In genomic region chr9:133579601-133580415, GRCh38 we compare ENCODE assay signal across 25 cellular contexts. TPM values are rescaled to one million over a fixed set of nuclear protein-coding genes. Genes with fewer than 3 reads are reported as not detected.
"Had no signal": no experiment of that assay in that cellular context is flagged by ENCODE, and none has a peak within 500 bp of the region (broad histone marks: within the 10 kb centered on the region; RNA-seq: fewer than 3 reads in every experiment).

No MANE protein-coding gene starts in this region.

- H3K27me3 ChIP-seq: colonic mucosa, ovary, right lobe of liver, uterus had no signal

- DNase-seq: activated CD4-positive, alpha-beta T cell treated with anti-CD3 and anti-CD28 coated beads, Interleukin-2, amount 10 ng/mL, durations not matched to agents 7 days and 5 days; activated CD8-positive, alpha-beta T cell treated with anti-CD3 and anti-CD28 coated beads, Interleukin-2, amount 10 ng/mL, durations not matched to agents 7 days and 5 days; activated effector memory CD4-positive, alpha-beta T cell treated with Interleukin-2 at 50 U/mL for 16 hours; activated naive CD4-positive, alpha-beta T cell treated with anti-CD3 and anti-CD28 coated beads, Interleukin-2, amount 10 ng/mL, durations not matched to agents 7 days and 5 days; activated naive CD8-positive, alpha-beta T cell treated with anti-CD3 and anti-CD28 coated beads, Interleukin-2, amount 50 U/mL, for 24 hours; activated T-cell treated with anti-CD3 and anti-CD28 coated beads, Interleukin-2, amount 50 U/mL, for 4 hours; aorta; colonic mucosa; erythroblast; kidney; psoas muscle; right lobe of liver; small intestine; stimulated activated CD4-positive, alpha-beta T cell treated with anti-CD3 and anti-CD28 coated beads, Interleukin-4, amount 100 ng/mL, for 24 hours; uterus had no signal

- H3K36me3 ChIP-seq: colonic mucosa, left lung, ovary, right lobe of liver, tibial nerve, uterus had no signal

- H3K36me3 Mint-ChIP-seq: activated naive CD4-positive, alpha-beta T cell treated with anti-CD3 and anti-CD28 coated beads, Interleukin-2, amount 10 ng/mL, durations not matched to agents 7 days and 5 days; stimulated activated effector memory CD8-positive, alpha-beta T cell treated with anti-CD3 and anti-CD28 coated beads, Interleukin-12 subunit alpha, Interleukin-12 subunit beta, amount 100 ng/mL, for 72 hours had no signal

- H3K4me3 ChIP-seq: colonic mucosa, left lung, ovary, psoas muscle, right lobe of liver, tibial nerve, uterus had no signal

- H3K27ac Mint-ChIP-seq: activated CD4-positive, alpha-beta T cell treated with anti-CD3 and anti-CD28 coated beads, Interleukin-2, amount 10 ng/mL, durations not matched to agents 7 days and 5 days; activated CD8-positive, alpha-beta T cell treated with anti-CD3 and anti-CD28 coated beads, Interleukin-2, amount 10 ng/mL, durations not matched to agents 7 days and 5 days; activated naive CD4-positive, alpha-beta T cell treated with anti-CD3 and anti-CD28 coated beads, Interleukin-2, amount 10 ng/mL, durations not matched to agents 7 days and 5 days; activated naive CD8-positive, alpha-beta T cell treated with anti-CD3 and anti-CD28 coated beads, Interleukin-2, amount 50 U/mL, for 24 hours; stimulated activated effector memory CD8-positive, alpha-beta T cell treated with anti-CD3 and anti-CD28 coated beads, Interleukin-12 subunit alpha, Interleukin-12 subunit beta, amount 100 ng/mL, for 72 hours; T-helper 1 cell treated with Interleukin-12 subunit alpha and Interleukin-12 subunit beta and Interleukin-4 antibody, amounts not matched to agents 30 μg/mL and 1 μg/mL, for 36 hours had no signal

- H3K27ac ChIP-seq: colonic mucosa, left lung, psoas muscle, right lobe of liver, tibial nerve, uterus had no signal

- H3K4me1 ChIP-seq: right lobe of liver, uterus had no signal

- ATAC-seq: activated CD4-positive, CD25-positive, alpha-beta regulatory T cell treated with anti-CD3 and anti-CD28 coated beads, Interleukin-2, amount 50 U/mL, for 24 hours; activated CD8-positive, alpha-beta T cell treated with anti-CD3 and anti-CD28 coated beads, Interleukin-2, amount 10 ng/mL, durations not matched to agents 7 days and 5 days; activated naive CD8-positive, alpha-beta T cell treated with anti-CD3 and anti-CD28 coated beads, Interleukin-2, amount 50 U/mL, for 24 hours; left lung; psoas muscle; right lobe of liver; stimulated activated effector memory CD8-positive, alpha-beta T cell treated with anti-CD3 and anti-CD28 coated beads, Interleukin-12 subunit alpha, Interleukin-12 subunit beta, amount 100 ng/mL, for 72 hours had no signal

- H3K9me3 Mint-ChIP-seq: activated CD4-positive, alpha-beta T cell treated with anti-CD3 and anti-CD28 coated beads, Interleukin-2, amount 10 ng/mL, durations not matched to agents 7 days and 5 days; activated naive CD4-positive, alpha-beta T cell treated with anti-CD3 and anti-CD28 coated beads, Interleukin-2, amount 10 ng/mL, durations not matched to agents 7 days and 5 days; activated naive CD8-positive, alpha-beta T cell treated with anti-CD3 and anti-CD28 coated beads, Interleukin-2, amount 50 U/mL, for 24 hours; activated T-cell treated with anti-CD3 and anti-CD28 coated beads, Interleukin-2, amount 50 U/mL, for 4 hours; central memory CD8-positive, alpha-beta T cell; stimulated activated effector memory CD8-positive, alpha-beta T cell treated with anti-CD3 and anti-CD28 coated beads, Interleukin-12 subunit alpha, Interleukin-12 subunit beta, amount 100 ng/mL, for 72 hours; T-helper 1 cell treated with Interleukin-12 subunit alpha and Interleukin-12 subunit beta and Interleukin-4 antibody, amounts not matched to agents 30 μg/mL and 1 μg/mL, for 36 hours had no signal

- H3K9me3 ChIP-seq: colonic mucosa, left lung, ovary, psoas muscle, right lobe of liver, tibial nerve, uterus had no signal

- H3K4me3 Mint-ChIP-seq: activated CD4-positive, alpha-beta T cell treated with anti-CD3 and anti-CD28 coated beads, Interleukin-2, amount 10 ng/mL, durations not matched to agents 7 days and 5 days; activated CD8-positive, alpha-beta T cell treated with anti-CD3 and anti-CD28 coated beads, Interleukin-2, amount 10 ng/mL, durations not matched to agents 7 days and 5 days; activated naive CD4-positive, alpha-beta T cell treated with anti-CD3 and anti-CD28 coated beads, Interleukin-2, amount 10 ng/mL, durations not matched to agents 7 days and 5 days; activated naive CD8-positive, alpha-beta T cell treated with anti-CD3 and anti-CD28 coated beads, Interleukin-2, amount 50 U/mL, for 24 hours; activated T-cell treated with anti-CD3 and anti-CD28 coated beads, Interleukin-2, amount 50 U/mL, for 4 hours; central memory CD8-positive, alpha-beta T cell; stimulated activated effector memory CD8-positive, alpha-beta T cell treated with anti-CD3 and anti-CD28 coated beads, Interleukin-12 subunit alpha, Interleukin-12 subunit beta, amount 100 ng/mL, for 72 hours; T-helper 1 cell treated with Interleukin-12 subunit alpha and Interleukin-12 subunit beta and Interleukin-4 antibody, amounts not matched to agents 30 μg/mL and 1 μg/mL, for 36 hours had no signal

RNA-seq across cellular contexts. Expression of gene FAM163B, which starts 29.4 kb away (rescaled TPM):
- total RNA-seq: activated CD4-positive, alpha-beta T cell treated with anti-CD3 and anti-CD28 coated beads, Interleukin-2, amount 10 ng/mL, durations not matched to agents 7 days and 5 days; activated CD8-positive, alpha-beta T cell treated with anti-CD3 and anti-CD28 coated beads, Interleukin-2, amount 10 ng/mL, durations not matched to agents 7 days and 5 days; activated T-cell treated with anti-CD3 and anti-CD28 coated beads, Interleukin-2, amount 50 U/mL, for 4 hours; aorta; mononuclear cell; psoas muscle; subcutaneous adipose tissue; uterus had no signal
- polyA plus RNA-seq: aorta, psoas muscle had no signal

RNA-seq across cellular contexts. Expression of gene ADAMTSL2, which starts 45.3 kb away (rescaled TPM):
- total RNA-seq: activated CD4-positive, alpha-beta T cell treated with anti-CD3 and anti-CD28 coated beads, Interleukin-2, amount 10 ng/mL, durations not matched to agents 7 days and 5 days; activated CD8-positive, alpha-beta T cell treated with anti-CD3 and anti-CD28 coated beads, Interleukin-2, amount 10 ng/mL, durations not matched to agents 7 days and 5 days had no signal

RNA-seq across cellular contexts. Expression of gene MYMK, which starts 55.0 kb away (rescaled TPM):
- total RNA-seq: activated CD4-positive, alpha-beta T cell treated with anti-CD3 and anti-CD28 coated beads, Interleukin-2, amount 10 ng/mL, durations not matched to agents 7 days and 5 days; activated CD8-positive, alpha-beta T cell treated with anti-CD3 and anti-CD28 coated beads, Interleukin-2, amount 10 ng/mL, durations not matched to agents 7 days and 5 days; activated T-cell treated with anti-CD3 and anti-CD28 coated beads, Interleukin-2, amount 50 U/mL, for 4 hours; aorta; colonic mucosa; frontal cortex; kidney; left lung; mononuclear cell; ovary; right lobe of liver; subcutaneous adipose tissue; uterus had no signal
- polyA plus RNA-seq: aorta, ovary, small intestine had no signal

RNA-seq across cellular contexts. Expression of gene DBH, which starts 56.4 kb away (rescaled TPM):
- total RNA-seq: activated CD4-positive, alpha-beta T cell treated with anti-CD3 and anti-CD28 coated beads, Interleukin-2, amount 10 ng/mL, durations not matched to agents 7 days and 5 days; activated CD8-positive, alpha-beta T cell treated with anti-CD3 and anti-CD28 coated beads, Interleukin-2, amount 10 ng/mL, durations not matched to agents 7 days and 5 days; activated T-cell treated with anti-CD3 and anti-CD28 coated beads, Interleukin-2, amount 50 U/mL, for 4 hours; aorta; colonic mucosa; kidney; ovary; subcutaneous adipose tissue had no signal
- polyA plus RNA-seq: aorta had no signal
